1 cellular context compared by ENCODE assay signal in genomic region chr14:94864421-94865195, GRCh38.
TF ChIP-seq lines count a peak whose summit lies in the region.

No MANE protein-coding gene starts in this region.

TF ChIP-seq in H1, 55 proteins besides CTCF, POLR2A, EP300 and RAD21 (continued from another document):
- TF ChIP-seq E2F6 (IDR thresholded peaks at IDR 0.05) = 0 out of 2 replicates have a peak, but pooled peaks have one; percentile 26
- TF ChIP-seq EZH2 (IDR thresholded peaks at IDR 0.05; ENCODE audit: low read depth, low read length, severe bottlenecking) = no peak
- no peak for TF ChIP-seq CEBPB (IDR thresholded peaks at IDR 0.05; ENCODE audit: low read depth, low read length)
- no peak for TF ChIP-seq KDM4A (IDR thresholded peaks at IDR 0.05; ENCODE audit: low read depth, low read length, severe bottlenecking)
- TF ChIP-seq FOSL1 (IDR thresholded peaks at IDR 0.05; ENCODE audit: insufficient read depth, low read depth, low read length) = no peak
TF ChIP-seq in H1: peak in this region for 2.
